ENCODE assay signal across 15 cellular contexts in genomic region chr3:124599779-124600693, GRCh38.
DNase-seq lines count a peak whose midpoint lies in the region; ATAC-seq and TF ChIP-seq lines count a peak whose summit lies in the region.
"Had no signal": no experiment of that assay in that cellular context is flagged by ENCODE, and none has a peak within 500 bp of the region (broad histone marks: within the 10 kb centered on the region; RNA-seq: fewer than 3 reads in every experiment).

No MANE protein-coding gene starts in this region.

- H3K9ac ChIP-seq in GM23248 (no peak overlapping the region), PC-3 (ENCODE audit: low read length) (peak overlapping the region; percentile 39)

- H3K9me3 Mint-ChIP-seq in mesothelial cell of epicardium = no peaks in the 10 kb centered on the region
- H3K9me3 Mint-ChIP-seq in activated naive CD4-positive, alpha-beta T cell treated with anti-CD3 and anti-CD28 coated beads, Interleukin-2, amount 50 U/mL, for 72 hours = no peaks in the 10 kb centered on the region
- H3K9me3 Mint-ChIP-seq: activated CD8-positive, alpha-beta T cell treated with anti-CD3 and anti-CD28 coated beads for 36 hours; activated naive CD4-positive, alpha-beta T cell treated with anti-CD3 and anti-CD28 coated beads, Interleukin-2, amount 50 U/mL, for 24 hours; H9 had no signal

- peak; percentile 90 for ATAC-seq in PC-3
- no peak for ATAC-seq in activated naive CD4-positive, alpha-beta T cell treated with anti-CD3 and anti-CD28 coated beads, Interleukin-2, amount 50 U/mL, for 72 hours
- ATAC-seq in HG03378 (IDR thresholded peaks at IDR 0.05; ENCODE audit: unreplicated experiment) = no peak
- ATAC-seq: activated CD8-positive, alpha-beta T cell treated with anti-CD3 and anti-CD28 coated beads for 36 hours; naive thymus-derived CD4-positive, alpha-beta T cell had no signal

- peak overlapping the region; percentile 28 for H3K27ac Mint-ChIP-seq in mesothelial cell of epicardium
- H3K27ac Mint-ChIP-seq in activated naive CD4-positive, alpha-beta T cell treated with anti-CD3 and anti-CD28 coated beads, Interleukin-2, amount 50 U/mL, for 72 hours = no peak overlapping the region
- H3K27ac Mint-ChIP-seq: activated CD8-positive, alpha-beta T cell treated with anti-CD3 and anti-CD28 coated beads for 36 hours; activated naive CD4-positive, alpha-beta T cell treated with anti-CD3 and anti-CD28 coated beads, Interleukin-2, amount 50 U/mL, for 24 hours; H9; naive thymus-derived CD4-positive, alpha-beta T cell had no signal

- peaks cover 12% of the 10 kb centered on the region for H3K27me3 Mint-ChIP-seq in mesothelial cell of epicardium (ENCODE audit: low read depth)

- H3K36me3 ChIP-seq in GM23248 (ENCODE audit: low read depth) = no peaks in the 10 kb centered on the region
- no peaks in the 10 kb centered on the region for H3K36me3 ChIP-seq in PC-3 (ENCODE audit: low read depth, low read length)
- H3K36me3 ChIP-seq in A673 (ENCODE audit: insufficient read depth, low read length, poor library complexity, severe bottlenecking) = no peaks in the 10 kb centered on the region
- H3K36me3 ChIP-seq: vagina had no signal

- H4K20me1 ChIP-seq in GM23248 (ENCODE audit: insufficient read depth) (no peaks in the 10 kb centered on the region), PC-3 (ENCODE audit: low read length) (no peaks in the 10 kb centered on the region)

- no peak overlapping the region for H3K4me3 ChIP-seq in GM23248
- 0 out of 2 replicates have a peak overlapping the region, but pooled peaks have one; percentile 4 for H3K4me3 ChIP-seq in PC-3 (ENCODE audit: low read length)
- no peak overlapping the region for H3K4me3 ChIP-seq in epithelial cell of esophagus (ENCODE audit: low read length)
- no peak overlapping the region for H3K4me3 ChIP-seq in A673 (ENCODE audit: low read depth, low read length, poor library complexity, severe bottlenecking)
- H3K4me3 ChIP-seq: vagina had no signal

- 60 to 62% methylated on average over 4 of the region's 4 CpGs for WGBS in GM23248 (ENCODE audit: low coverage in 1 of 2, low lambda C conversion rate in 2 of 2, missing lambda C conversion rate in 2 of 2), 2 experiments

- intact Hi-C loops in PC-3 (cut with micrococcal nuclease) = loop anchor here (2.0 to 10.0 kb wide), 2 partner anchors 35 to 65 kb away; no protein-coding TSS in a partner anchor
- intact Hi-C loops in A673 (cut with micrococcal nuclease; ENCODE audit: unreplicated experiment) = no loop called here

- CTCF ChIA-PET in PC-3 (lab: Charles Lee) (no interaction called here), A673 (lab: Charles Lee) (no interaction called here)

- H3K4me1 ChIP-seq in GM23248 (ENCODE audit: insufficient read depth) (no peaks in the 10 kb centered on the region), PC-3 (ENCODE audit: insufficient read depth, low read length) (peaks cover 34% of the 10 kb centered on the region), A673 (ENCODE audit: insufficient read depth, low read length, poor library complexity, severe bottlenecking) (peaks cover 14% of the 10 kb centered on the region)

- no TSS peak for BruUV-seq in PC-3 (replicated peaks; lab: Mats Ljungman, UMichigan)
- no TSS peak for BruUV-seq in A673 (replicated peaks; lab: Mats Ljungman, UMichigan)

- DNase-seq in GM23248 = peak; percentile 38
- DNase-seq in PC-3 = peak; percentile 99
- DNase-seq in epithelial cell of esophagus (ENCODE audit: low read depth) = peak; percentile 66
- no peak for DNase-seq in mesothelial cell of epicardium (ENCODE audit: low spot score in 2 of 2, unreplicated experiment in 2 of 2)
- DNase-seq in A673 (ENCODE audit: low spot score) = no peak
- DNase-seq in activated naive CD4-positive, alpha-beta T cell treated with anti-CD3 and anti-CD28 coated beads, Interleukin-2, amount 50 U/mL, for 72 hours (ENCODE audit: low spot score in 2 of 2) = no peak
- DNase-seq in HuH-7 (ENCODE audit: low spot score) = no peak
- DNase-seq: activated CD8-positive, alpha-beta T cell treated with anti-CD3 and anti-CD28 coated beads for 36 hours; H9; naive thymus-derived CD4-positive, alpha-beta T cell; NCI-H526 had no signal

- H3K9me3 ChIP-seq in GM23248 (ENCODE audit: low read depth) = no peaks in the 10 kb centered on the region
- no peaks in the 10 kb centered on the region for H3K9me3 ChIP-seq in PC-3 (ENCODE audit: low read length)
- no peaks in the 10 kb centered on the region for H3K9me3 ChIP-seq in A673 (ENCODE audit: low read depth, low read length, poor library complexity, severe bottlenecking)
- H3K9me3 ChIP-seq: vagina had no signal

- H3K9me2 ChIP-seq in GM23248 (ENCODE audit: insufficient read depth) = no peaks in the 10 kb centered on the region
- H3K9me2 ChIP-seq in PC-3 (replicated peaks; ENCODE audit: low read length) = 0 out of 2 replicates have a peak, but pooled peaks cover 5% of the 10 kb centered on the region

- no peak overlapping the region for H3K27ac ChIP-seq in GM23248
- H3K27ac ChIP-seq in PC-3 (ENCODE audit: low read length) = peak overlapping the region; percentile 84
- no peak overlapping the region for H3K27ac ChIP-seq in A673 (ENCODE audit: low read depth, low read length, poor library complexity, severe bottlenecking)
- H3K27ac ChIP-seq: C4-2B, vagina had no signal

- H3K36me3 Mint-ChIP-seq in mesothelial cell of epicardium = no peaks in the 10 kb centered on the region
- H3K36me3 Mint-ChIP-seq in activated naive CD4-positive, alpha-beta T cell treated with anti-CD3 and anti-CD28 coated beads, Interleukin-2, amount 50 U/mL, for 72 hours = no peaks in the 10 kb centered on the region
- H3K36me3 Mint-ChIP-seq: activated naive CD4-positive, alpha-beta T cell treated with anti-CD3 and anti-CD28 coated beads, Interleukin-2, amount 50 U/mL, for 24 hours; naive thymus-derived CD4-positive, alpha-beta T cell had no signal

- H2AFZ ChIP-seq in GM23248 (no peak overlapping the region), PC-3 (ENCODE audit: low read length) (no peak overlapping the region)

- H3K4me3 Mint-ChIP-seq in mesothelial cell of epicardium = no peak overlapping the region
- H3K4me3 Mint-ChIP-seq: activated CD8-positive, alpha-beta T cell treated with anti-CD3 and anti-CD28 coated beads for 36 hours; activated naive CD4-positive, alpha-beta T cell treated with anti-CD3 and anti-CD28 coated beads, Interleukin-2, amount 50 U/mL, for 24 hours; H9; naive thymus-derived CD4-positive, alpha-beta T cell had no signal

- no peak for TF ChIP-seq CTCF in PC-3 (conservative IDR thresholded peaks at IDR 0.05; ENCODE audit: low read depth, low read length)
- no peak for TF ChIP-seq CTCF in epithelial cell of esophagus (IDR thresholded peaks at IDR 0.05; ENCODE audit: insufficient read depth, low read depth, low read length, missing control alignments)
- TF ChIP-seq CTCF in mesothelial cell of epicardium (IDR thresholded peaks at IDR 0.05; ENCODE audit: unreplicated experiment) = no peak
- TF ChIP-seq CTCF in A673 (conservative IDR thresholded peaks at IDR 0.05; ENCODE audit: low read depth, low read length) = no peak

- H3K4me1 Mint-ChIP-seq in mesothelial cell of epicardium = peaks cover 36% of the 10 kb centered on the region

- H3F3A ChIP-seq in GM23248 (ENCODE audit: insufficient read depth) = no peaks in the 10 kb centered on the region
- H3F3A ChIP-seq in PC-3 (ENCODE audit: low read length, unreplicated experiment) = no peaks in the 10 kb centered on the region

- H3K79me2 ChIP-seq in GM23248 (ENCODE audit: insufficient read depth) (no peaks in the 10 kb centered on the region), PC-3 (ENCODE audit: low read length) (no peaks in the 10 kb centered on the region)

- in situ Hi-C loops in GM23248 (cut with MboI) = no loop called here

- POLR2A ChIA-PET in PC-3 (lab: Charles Lee; ENCODE audit: unreplicated experiment) = no interaction called here
- POLR2A ChIA-PET in A673 (lab: Charles Lee; ENCODE audit: low non-redundant PET) = interaction anchor here (0.5 kb wide), 1 partner anchor 914 kb away, joined by 4 read pairs; no protein-coding TSS in a partner anchor

- H3K27me3 ChIP-seq in GM23248 (replicated peaks; ENCODE audit: insufficient read depth) = peaks cover 12% of the 10 kb centered on the region; the same call in 1 of the 2 replicates
- no peaks in the 10 kb centered on the region for H3K27me3 ChIP-seq in PC-3 (ENCODE audit: low read length)
- H3K27me3 ChIP-seq in A673 (replicated peaks; ENCODE audit: insufficient read depth, low read depth, low read length, poor library complexity) = no peaks in the 10 kb centered on the region
- H3K27me3 ChIP-seq: vagina had no signal

- no peak overlapping the region for H3K4me2 ChIP-seq in GM23248 (ENCODE audit: unreplicated experiment)
- H3K4me2 ChIP-seq in PC-3 (ENCODE audit: low read length) = peak overlapping the region; percentile 69

Comparison
In these comparisons a context has a peak if more than half of its experiments do, and no peak if none do; other contexts are left out.
1. DNase-seq: peak in GM23248 (single experiment), PC-3 (single experiment) and epithelial cell of esophagus (single experiment); none in mesothelial cell of epicardium (0 of 2), A673 (single experiment), activated naive CD4-positive, alpha-beta T cell treated with anti-CD3 and anti-CD28 coated beads, Interleukin-2, amount 50 U/mL, for 72 hours (0 of 2) and HuH-7 (single experiment).